In genomic region chr2:186848873-186849578, GRCh38 we compare ENCODE assay signal across 1 cellular context.
TF ChIP-seq lines count a peak whose summit lies in the region.

Gene ZSWIM2 (minus strand): TSS chr2:186849170. CDS start chr2:186849130, 40 bp downstream.

TF ChIP-seq in GM12878, 131 proteins besides CTCF, POLR2A, EP300 and RAD21 (continued from another document):
- TF ChIP-seq ZNF687 (IDR thresholded peaks at IDR 0.05), result peak; percentile 43; the same call in 1 of the 2 replicates
- TF ChIP-seq ESRRA (IDR thresholded peaks at IDR 0.05; ENCODE audit: low read length), result no peak
- no peak for TF ChIP-seq ZBTB33 (IDR thresholded peaks at IDR 0.05)
- TF ChIP-seq SIN3A (IDR thresholded peaks at IDR 0.05; ENCODE audit: low read depth, low read length), result 0 out of 2 replicates have a peak, but pooled peaks have one; percentile 49
- TF ChIP-seq WRNIP1 (IDR thresholded peaks at IDR 0.05; ENCODE audit: borderline replicate concordance, low read depth, low read length), result no peak
- TF ChIP-seq ZZZ3 (IDR thresholded peaks at IDR 0.05; ENCODE audit: control insufficient read depth, insufficient read length, low read depth), result no peak
- TF ChIP-seq BCL3 (IDR thresholded peaks at IDR 0.05; ENCODE audit: borderline replicate concordance, insufficient read depth, low read depth, low read length, poor library complexity, severe bottlenecking), result no peak
- no peak for TF ChIP-seq ZNF217 (IDR thresholded peaks at IDR 0.05)
- no peak for TF ChIP-seq CUX1 (IDR thresholded peaks at IDR 0.05; ENCODE audit: insufficient replicate concordance, low read depth, low read length)
